11 cellular contexts compared by ENCODE assay signal in genomic region chr5:1315018-1315708, GRCh38. TPM values are rescaled to one million over a fixed set of nuclear protein-coding genes. Genes with fewer than 3 reads are reported as not detected.
A peak's percentile ranks its signal among the peaks of the same experiment; 100 is the strongest.
DNase-seq lines count a peak whose midpoint lies in the region; ATAC-seq and FAIRE-seq lines count a peak whose summit lies in the region.
"Had no signal": no experiment of that assay in that cellular context is flagged by ENCODE, and none has a peak within 500 bp of the region (broad histone marks: within the 10 kb centered on the region; RNA-seq: fewer than 3 reads in every experiment).

No MANE protein-coding gene starts in this region.

- peaks cover 20% of the 10 kb centered on the region for H3K36me3 ChIP-seq in CD4-positive, CD25-positive, alpha-beta regulatory T cell (ENCODE audit: control insufficient read depth, insufficient read depth, low read length)
- H3K36me3 ChIP-seq in small intestine (ENCODE audit: control insufficient read depth in 2 of 2, insufficient read depth in 2 of 2, low read length in 2 of 2) = peaks cover 10 to 12% of the 10 kb centered on the region in 2 donors

- H3K4me3 Mint-ChIP-seq in CD4-positive, CD25-positive, alpha-beta regulatory T cell = peak overlapping the region; percentile 86 to 95 (median 91)
- peak overlapping the region; percentile 76 for H3K4me3 Mint-ChIP-seq in memory B cell

- WGBS in small intestine, 3 donors = 35 to 57% (median 38%) methylated on average over 13 of the region's 13 CpGs

- H3K27ac ChIP-seq in CD4-positive, CD25-positive, alpha-beta regulatory T cell (ENCODE audit: insufficient read depth, low read length, poor library complexity, severe bottlenecking) = peak overlapping the region; percentile 85
- peak overlapping the region in 1 of 2 donors; percentile 90 for H3K27ac ChIP-seq in small intestine (ENCODE audit: low read depth in 1 of 2, low read length in 1 of 2)
- H3K27ac ChIP-seq: thyroid gland had no signal

- no peaks in the 10 kb centered on the region for H3K27me3 ChIP-seq in CD4-positive, CD25-positive, alpha-beta regulatory T cell (ENCODE audit: control insufficient read depth, insufficient read depth, low read length)
- H3K27me3 ChIP-seq in small intestine (ENCODE audit: control insufficient read depth in 2 of 2, insufficient read depth in 2 of 2, low read length in 2 of 2) = no peaks in the 10 kb centered on the region
- H3K27me3 ChIP-seq: thyroid gland had no signal

- no peak for ATAC-seq in CD4-positive, CD25-positive, alpha-beta regulatory T cell (ENCODE audit: low read depth in 2 of 2)
- ATAC-seq in GM21526 (IDR thresholded peaks at IDR 0.05; ENCODE audit: low FRiP score, unreplicated experiment) = peak; percentile 2
- no peak for ATAC-seq in memory B cell (ENCODE audit: low read depth)
- ATAC-seq in HG03025 (IDR thresholded peaks at IDR 0.05; ENCODE audit: low FRiP score, unreplicated experiment) = no peak
- no peak for ATAC-seq in HG03097 (IDR thresholded peaks at IDR 0.05; ENCODE audit: low FRiP score, unreplicated experiment)

- peaks cover 0 to 10% (median 6%) of the 10 kb centered on the region in 7 donors for H3K9me3 Mint-ChIP-seq in CD4-positive, CD25-positive, alpha-beta regulatory T cell
- peaks cover 2% of the 10 kb centered on the region for H3K9me3 Mint-ChIP-seq in memory B cell

- peaks cover 3% of the 10 kb centered on the region for H3K36me3 Mint-ChIP-seq in CD4-positive, CD25-positive, alpha-beta regulatory T cell
- peaks cover 14% of the 10 kb centered on the region for H3K36me3 Mint-ChIP-seq in memory B cell

- H3K27me3 Mint-ChIP-seq in CD4-positive, CD25-positive, alpha-beta regulatory T cell = peaks cover 5% of the 10 kb centered on the region
- peaks cover 1% of the 10 kb centered on the region for H3K27me3 Mint-ChIP-seq in memory B cell

- H3K4me1 Mint-ChIP-seq in CD4-positive, CD25-positive, alpha-beta regulatory T cell = peaks cover 18 to 68% (median 48%) of the 10 kb centered on the region in 4 donors
- H3K4me1 Mint-ChIP-seq in memory B cell = peaks cover 21% of the 10 kb centered on the region

- peaks cover 0 to 6% of the 10 kb centered on the region in 2 experiments for H3K9me3 ChIP-seq in CD4-positive, CD25-positive, alpha-beta regulatory T cell (ENCODE audit: control insufficient read depth in 2 of 2, low read length in 2 of 2)
- H3K9me3 ChIP-seq in small intestine (ENCODE audit: control insufficient read depth, low read depth) = no peaks in the 10 kb centered on the region
- H3K9me3 ChIP-seq: thyroid gland had no signal

- H3K4me3 ChIP-seq in CD4-positive, CD25-positive, alpha-beta regulatory T cell (ENCODE audit: low read depth, low read length) = peak overlapping the region; percentile 72
- H3K4me3 ChIP-seq in small intestine (ENCODE audit: low read depth in 1 of 2, low read length in 2 of 2) = no peak overlapping the region
- H3K4me3 ChIP-seq: thyroid gland had no signal

- no peak for DNase-seq in CD4-positive, CD25-positive, alpha-beta regulatory T cell
- DNase-seq in T-helper 9 cell (peak; percentile 49), memory B cell (ENCODE audit: low spot score in 2 of 2) (no peak), small intestine (no peak)
- no peak for DNase-seq in stimulated activated CD4-positive, alpha-beta T cell treated with anti-CD3 and anti-CD28 coated beads, Interleukin-4, amount 100 ng/mL, for 24 hours

- peak overlapping the region; percentile 95 to 99 (median 97) for H3K27ac Mint-ChIP-seq in CD4-positive, CD25-positive, alpha-beta regulatory T cell
- no peak overlapping the region for H3K27ac Mint-ChIP-seq in memory B cell

- peaks cover 52% of the 10 kb centered on the region for H3K4me1 ChIP-seq in CD4-positive, CD25-positive, alpha-beta regulatory T cell (ENCODE audit: control insufficient read depth, insufficient read depth, low read length, poor library complexity, severe bottlenecking)
- peaks cover 2 to 7% of the 10 kb centered on the region in 2 donors for H3K4me1 ChIP-seq in small intestine (ENCODE audit: control insufficient read depth in 2 of 2, insufficient read depth in 1 of 2, low read depth in 1 of 2, low read length in 1 of 2)

- no peak for FAIRE-seq in small intestine (lab: Jason Lieb, UNC)
- FAIRE-seq: astrocyte had no signal

RNA-seq across cellular contexts. Expression of gene TERT, which starts 20.3 kb away (rescaled TPM):
- 0.22 TPM for total RNA-seq in CD4-positive, CD25-positive, alpha-beta regulatory T cell
- polyA plus RNA-seq in CD4-positive, CD25-positive, alpha-beta regulatory T cell = not detected
- polyA plus RNA-seq in small intestine = 1 to 10 TPM in 1 of 3 donors, under 1 TPM in 1, not detected in 1; 0.54 to 1.4 TPM
- total RNA-seq: thyroid gland had no signal
- polyA plus RNA-seq: liver had no signal

RNA-seq across cellular contexts. Expression of gene CLPTM1L, which starts 29.7 kb away (rescaled TPM):
- total RNA-seq in CD4-positive, CD25-positive, alpha-beta regulatory T cell = 104 TPM
- polyA plus RNA-seq in CD4-positive, CD25-positive, alpha-beta regulatory T cell = 10 to 100 TPM; 25.3 to 60.8 (median 46.2) TPM
- polyA plus RNA-seq in small intestine = 10 to 100 TPM; 45.8 to 99.7 (median 56.7) TPM
